21 cellular contexts compared by ENCODE assay signal in genomic region chr13:64482373-64482772, GRCh38.
"Had no signal": no experiment of that assay in that cellular context is flagged by ENCODE, and none has a peak within 500 bp of the region (broad histone marks: within the 10 kb centered on the region; RNA-seq: fewer than 3 reads in every experiment).

No MANE protein-coding gene starts in this region.

- H3K27me3 ChIP-seq: neutrophil, right lobe of liver, testis, tibial nerve had no signal

- H3K4me3 ChIP-seq: coronary artery, mucosa of descending colon, psoas muscle, right lobe of liver, testis, tibial nerve had no signal

- FAIRE-seq: endothelial cell of umbilical vein, islet of Langerhans had no signal

- H3K9me3 ChIP-seq: neutrophil, psoas muscle, right lobe of liver, testis, tibial nerve had no signal

- H3K4me1 ChIP-seq: psoas muscle, right lobe of liver, testis had no signal

- H3K27ac ChIP-seq: coronary artery, neutrophil, psoas muscle, right lobe of liver, testis, tibial nerve had no signal

- H3K36me3 ChIP-seq: neutrophil, right lobe of liver, tibial nerve had no signal

- DNase-seq: erythroblast; foreskin melanocyte; head of caudate nucleus; hippocampal formation; kidney glomerular epithelial cell; mammary epithelial cell; mucosa of descending colon; naive thymus-derived CD8-positive, alpha-beta T cell; psoas muscle; retina; right lobe of liver; stimulated activated CD4-positive, alpha-beta T cell treated with anti-CD3 and anti-CD28 coated beads, Interleukin-4, amount 100 ng/mL, for 1 hour; stimulated activated CD8-positive, alpha-beta memory T cell treated with anti-CD3 and anti-CD28 coated beads, Interleukin-4, amount 100 ng/mL, for 48 hours; stimulated activated naive CD8-positive, alpha-beta T cell treated with anti-CD3 and anti-CD28 coated beads, Interleukin-15, amount 100 ng/mL, for 72 hours; testis had no signal

- ATAC-seq: mucosa of descending colon; naive thymus-derived CD8-positive, alpha-beta T cell; psoas muscle; right lobe of liver; stimulated activated effector memory CD8-positive, alpha-beta T cell treated with anti-CD3 and anti-CD28 coated beads, Interleukin-12 subunit alpha, Interleukin-12 subunit beta, amount 100 ng/mL, for 72 hours; stimulated activated naive CD8-positive, alpha-beta T cell treated with anti-CD3 and anti-CD28 coated beads, Interleukin-15, amount 100 ng/mL, for 72 hours had no signal
